In the genomic region with DNA sequence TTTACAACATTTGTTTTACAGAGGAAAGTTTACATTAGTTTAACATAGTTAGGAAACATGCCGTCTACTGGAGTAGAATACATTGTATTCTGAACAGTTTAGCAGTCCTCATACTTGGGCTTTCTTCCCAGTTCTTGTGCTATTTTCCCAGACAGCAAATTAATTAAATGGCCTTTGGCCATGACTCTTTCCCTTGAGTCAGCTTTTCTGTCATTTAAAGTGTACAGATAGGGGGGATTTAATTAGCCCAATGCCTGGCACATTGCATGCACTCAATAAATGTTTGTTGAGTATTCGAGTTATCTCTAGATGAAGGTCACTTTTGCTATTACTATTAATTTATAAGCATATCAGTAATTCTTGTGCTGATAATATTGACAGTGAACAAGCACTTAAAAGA, we compare ENCODE assay signal across 28 cellular contexts. TPM values are rescaled to one million over a fixed set of nuclear protein-coding genes. Genes with fewer than 3 reads are reported as not detected.
A peak's percentile ranks its signal among the peaks of the same experiment; 100 is the strongest.
DNase-seq lines count a peak whose midpoint lies in the region; ATAC-seq, FAIRE-seq and TF ChIP-seq lines count a peak whose summit lies in the region.
"Had no signal": no experiment of that assay in that cellular context is flagged by ENCODE, and none has a peak within 500 bp of the region (broad histone marks: within the 10 kb centered on the region; RNA-seq: fewer than 3 reads in every experiment).

No MANE protein-coding gene starts in this region.

- no peak for TF ChIP-seq POLR2A in HepG2 (IDR thresholded peaks at IDR 0.05; ENCODE audit: insufficient read depth in 1 of 2, low read depth in 2 of 2, low read length in 2 of 2)
- TF ChIP-seq POLR2A in right lobe of liver (IDR thresholded peaks at IDR 0.05), result no peak

- H3K36me3 Mint-ChIP-seq in stimulated activated effector memory CD8-positive, alpha-beta T cell treated with anti-CD3 and anti-CD28 coated beads, Interleukin-12 subunit alpha, Interleukin-12 subunit beta, amount 100 ng/mL, for 72 hours, result no peaks in the 10 kb centered on the region
- no peaks in the 10 kb centered on the region for H3K36me3 Mint-ChIP-seq in type B pancreatic cell

- no peak for ATAC-seq in HepG2
- ATAC-seq in right lobe of liver, result no peak
- ATAC-seq in stimulated activated effector memory CD8-positive, alpha-beta T cell treated with anti-CD3 and anti-CD28 coated beads, Interleukin-12 subunit alpha, Interleukin-12 subunit beta, amount 100 ng/mL, for 72 hours, result no peak
- no peak for ATAC-seq in GM18502 (IDR thresholded peaks at IDR 0.05; ENCODE audit: poor library complexity, unreplicated experiment)
- ATAC-seq: activated CD8-positive, alpha-beta T cell treated with anti-CD3 and anti-CD28 coated beads for 36 hours had no signal

- H3K36me3 ChIP-seq in HepG2 (replicated peaks in 1 of 2; ENCODE audit: control insufficient read depth in 1 of 2, insufficient read depth in 2 of 2, low read length in 2 of 2) (no peaks in the 10 kb centered on the region), right lobe of liver (no peaks in the 10 kb centered on the region)
- H3K36me3 ChIP-seq: upper lobe of left lung had no signal

- no TSS peak for BruUV-seq in HepG2 (replicated peaks; lab: Mats Ljungman, UMichigan)

- H3K27me3 ChIP-seq in HepG2 (ENCODE audit: control insufficient read depth in 1 of 2, insufficient read depth in 2 of 2, low read length in 2 of 2) (no peaks in the 10 kb centered on the region), right lobe of liver (no peaks in the 10 kb centered on the region)
- H3K27me3 ChIP-seq: upper lobe of left lung had no signal

- H2AFZ ChIP-seq in HepG2 (ENCODE audit: low read length), result no peak overlapping the region

- peaks cover 3% of the 10 kb centered on the region for H3K9me3 Mint-ChIP-seq in stimulated activated effector memory CD8-positive, alpha-beta T cell treated with anti-CD3 and anti-CD28 coated beads, Interleukin-12 subunit alpha, Interleukin-12 subunit beta, amount 100 ng/mL, for 72 hours
- H3K9me3 Mint-ChIP-seq in type B pancreatic cell, result no peaks in the 10 kb centered on the region
- H3K9me3 Mint-ChIP-seq: activated CD8-positive, alpha-beta T cell treated with anti-CD3 and anti-CD28 coated beads for 36 hours had no signal

- peak overlapping the region; percentile 64 for H3K4me3 Mint-ChIP-seq in stimulated activated effector memory CD8-positive, alpha-beta T cell treated with anti-CD3 and anti-CD28 coated beads, Interleukin-12 subunit alpha, Interleukin-12 subunit beta, amount 100 ng/mL, for 72 hours
- no peak overlapping the region for H3K4me3 Mint-ChIP-seq in type B pancreatic cell
- H3K4me3 Mint-ChIP-seq: activated B cell treated with CpG ODN at 0.5 μM for 24 hours; activated CD8-positive, alpha-beta T cell treated with anti-CD3 and anti-CD28 coated beads for 36 hours had no signal

- H3K27me3 Mint-ChIP-seq in type B pancreatic cell, result no peaks in the 10 kb centered on the region
- H3K27me3 Mint-ChIP-seq: activated B cell treated with CpG ODN at 0.5 μM for 24 hours; activated CD8-positive, alpha-beta T cell treated with anti-CD3 and anti-CD28 coated beads for 36 hours; CD8-positive, alpha-beta memory T cell had no signal

- H3K27ac Mint-ChIP-seq in stimulated activated effector memory CD8-positive, alpha-beta T cell treated with anti-CD3 and anti-CD28 coated beads, Interleukin-12 subunit alpha, Interleukin-12 subunit beta, amount 100 ng/mL, for 72 hours, result no peak overlapping the region
- no peak overlapping the region for H3K27ac Mint-ChIP-seq in type B pancreatic cell
- H3K27ac Mint-ChIP-seq: activated B cell treated with CpG ODN at 0.5 μM for 24 hours; activated CD8-positive, alpha-beta T cell treated with anti-CD3 and anti-CD28 coated beads for 36 hours had no signal

- in situ Hi-C loops in HepG2 (cut with HindIII; ENCODE audit: extremely low pct_ligation_motif_present, low pct_unique_long_range_greater_than_20kb), result no loop called here

- H3K4me3 ChIP-seq in HepG2 (replicated peaks in 1 of 3; ENCODE audit: insufficient read depth in 1 of 3, low read depth in 2 of 3, low read length in 3 of 3), result no peak overlapping the region
- H3K4me3 ChIP-seq in right lobe of liver, result no peak overlapping the region
- H3K4me3 ChIP-seq: GM12878, upper lobe of left lung had no signal

- TF ChIP-seq CTCF in HepG2 (CRISPR knock-in tag; IDR thresholded peaks at IDR 0.05) (no peak), right lobe of liver (IDR thresholded peaks at IDR 0.05) (no peak), type B pancreatic cell (conservative IDR thresholded peaks at IDR 0.05) (no peak)

- no peak overlapping the region for H3K9ac ChIP-seq in HepG2 (ENCODE audit: insufficient read depth, low read depth, low read length)

- CTCF ChIA-PET in HepG2 (lab: Yijun Ruan, JAX; ENCODE audit: low intra/inter-chr PET ratio, low total read pairs), result no interaction called here

- intact Hi-C loops in HepG2 (cut with micrococcal nuclease; ENCODE audit: unreplicated experiment) (no loop called here), right lobe of liver (cut with DNase I) (no loop called here)

- peaks cover 13% of the 10 kb centered on the region for H3K4me1 Mint-ChIP-seq in stimulated activated effector memory CD8-positive, alpha-beta T cell treated with anti-CD3 and anti-CD28 coated beads, Interleukin-12 subunit alpha, Interleukin-12 subunit beta, amount 100 ng/mL, for 72 hours
- no peaks in the 10 kb centered on the region for H3K4me1 Mint-ChIP-seq in type B pancreatic cell (ENCODE audit: unreplicated experiment)

- FAIRE-seq in HepG2 (lab: Jason Lieb, UNC), result peak; percentile 18
- FAIRE-seq: GM12878, GM19239, keratinocyte had no signal

- H3K27ac ChIP-seq in HepG2 (ENCODE audit: extremely low read length, insufficient read depth, low read length) (no peak overlapping the region), right lobe of liver (no peak overlapping the region)
- H3K27ac ChIP-seq: 22Rv1, upper lobe of left lung had no signal

- no peak for TF ChIP-seq RAD21 in HepG2 (CRISPR knock-in tag; IDR thresholded peaks at IDR 0.05)

- no peak overlapping the region for H3K4me2 ChIP-seq in HepG2 (ENCODE audit: low read depth, low read length)

- no peaks in the 10 kb centered on the region for H4K20me1 ChIP-seq in HepG2 (ENCODE audit: insufficient read depth, low read length)

- no peak for DNase-seq in HepG2 (ENCODE audit: low spot score)
- no peak for DNase-seq in right lobe of liver
- peak; percentile 68 for DNase-seq in astrocyte of the hippocampus (ENCODE audit: low read depth, low spot score)
- DNase-seq in left kidney (ENCODE audit: low read depth, low spot score), result peak; percentile 7
- no peak for DNase-seq in stimulated activated effector memory CD8-positive, alpha-beta T cell treated with anti-CD3 and anti-CD28 coated beads, Interleukin-12 subunit alpha, Interleukin-12 subunit beta, amount 100 ng/mL, for 72 hours (ENCODE audit: low spot score in 2 of 2)
- DNase-seq in NCI-H1436 (lab: John Stamatoyannopoulos, UW), result no peak
- DNase-seq in type B pancreatic cell (ENCODE audit: extremely low spot score, unreplicated experiment), result no peak
- DNase-seq: activated B cell treated with CpG ODN at 0.5 μM for 24 hours; activated CD8-positive, alpha-beta T cell treated with anti-CD3 and anti-CD28 coated beads for 36 hours; AML-193; amniotic stem cell; CD8-positive, alpha-beta memory T cell; cerebellar nuclear complex; effector CD4-positive, alpha-beta T cell; Kasumi-1; NCI-H1105; NCI-H2081 treated with DMSO at 0.1 percent for 48 hours; occipital lobe; T-helper 9 cell; upper lobe of left lung had no signal

- no peaks in the 10 kb centered on the region for H3K79me2 ChIP-seq in HepG2 (ENCODE audit: insufficient read depth, low read length)

- POLR2A ChIA-PET in HepG2 (lab: Yijun Ruan, JAX), result no interaction called here

- no peaks in the 10 kb centered on the region for H3K4me1 ChIP-seq in HepG2 (ENCODE audit: insufficient read depth, low read length)
- no peaks in the 10 kb centered on the region for H3K4me1 ChIP-seq in right lobe of liver
- H3K4me1 ChIP-seq: upper lobe of left lung had no signal

- H3K9me3 ChIP-seq in HepG2 (ENCODE audit: low read length) (no peaks in the 10 kb centered on the region), right lobe of liver (no peaks in the 10 kb centered on the region)
- H3K9me3 ChIP-seq: upper lobe of left lung had no signal

- TF ChIP-seq EP300 in HepG2 (IDR thresholded peaks at IDR 0.05; ENCODE audit: low read depth in 2 of 2, low read length in 2 of 2), result no peak
- TF ChIP-seq EP300 in HepG2 (CRISPR knock-in tag; IDR thresholded peaks at IDR 0.05; ENCODE audit: borderline replicate concordance), result no peak

- 0% methylated on average over 2 of the region's 2 CpGs for WGBS in HepG2 (ENCODE audit: low lambda C conversion rate)
- 24% methylated on average over 2 of the region's 2 CpGs for WGBS in right lobe of liver (ENCODE audit: insufficient coverage, low coverage, low lambda C conversion rate, missing lambda C conversion rate)

TF ChIP-seq in HepG2, 621 proteins besides CTCF, POLR2A, EP300 and RAD21 (continues in another document):
- no peak for TF ChIP-seq SMYD3 (CRISPR knock-in tag; IDR thresholded peaks at IDR 0.05)

RNA-seq across cellular contexts. Expression of a gene that starts 1.6 kb away (rescaled TPM):
- total RNA-seq in HepG2 (2016; rRNA removed; fragmentation: Illumina TruSeq; extraction: Trizol) (not detected in 2 replicates), right lobe of liver (not detected), type B pancreatic cell (ENCODE audit: low replicate concordance) (not detected in 2 replicates)
- total RNA-seq in HepG2 (2016; cell fraction: cytosol; rRNA removed; fragmentation: Illumina TruSeq; extraction: Trizol; ENCODE audit: low read depth), result not detected in 2 replicates
- total RNA-seq in HepG2 (2016; cell fraction: insoluble cytoplasmic fraction; rRNA removed; fragmentation: Illumina TruSeq; extraction: Trizol), result not detected in 2 replicates
- total RNA-seq in HepG2 (2016; cell fraction: membrane; rRNA removed; fragmentation: Illumina TruSeq; extraction: Trizol), result not detected in 2 replicates
- total RNA-seq in HepG2 (2016; cell fraction: nucleus; rRNA removed; fragmentation: Illumina TruSeq; extraction: Trizol), result not detected in 2 replicates
- not detected in 2 replicates for polyA plus RNA-seq in HepG2 (2011; rRNA removed)
- polyA plus RNA-seq in HepG2 (2011; cell fraction: cytosol; rRNA removed), result not detected in 2 replicates
- polyA plus RNA-seq in HepG2 (2011; cell fraction: nucleus; rRNA removed), result not detected in 2 replicates
- not detected in 2 replicates for polyA plus RNA-seq in HepG2 (2012)
- polyA plus RNA-seq in HepG2 (2016; cell fraction: cytosol; fragmentation: Illumina TruSeq; extraction: Trizol; ENCODE audit: low read depth), result not detected in 2 replicates
- polyA plus RNA-seq in HepG2 (2016; cell fraction: insoluble cytoplasmic fraction; fragmentation: Illumina TruSeq; extraction: Trizol; ENCODE audit: low read depth), result not detected in 2 replicates
- polyA plus RNA-seq in HepG2 (2016; cell fraction: membrane; fragmentation: Illumina TruSeq; extraction: Trizol; ENCODE audit: low read depth), result not detected in 2 replicates
- polyA plus RNA-seq in HepG2 (2016; cell fraction: nucleus; fragmentation: Illumina TruSeq; extraction: Trizol; ENCODE audit: insufficient read depth, low read depth), result not detected in 2 replicates
- not detected in 2 replicates for polyA minus RNA-seq in HepG2 (2011; rRNA and poly(A)+ RNA removed; ENCODE audit: low replicate concordance)
- not detected in 2 replicates for polyA minus RNA-seq in HepG2 (2011; cell fraction: cytosol; rRNA and poly(A)+ RNA removed)
- polyA minus RNA-seq in HepG2 (2011; cell fraction: nucleus; rRNA and poly(A)+ RNA removed), result not detected in 2 replicates
- total RNA-seq: activated B cell treated with CpG ODN at 0.5 μM for 24 hours, epithelial cell of proximal tubule, GM12878, NCI-H460, SK-MEL-5, upper lobe of left lung had no signal

Comparison
In these comparisons a context has a peak if more than half of its experiments do, and no peak if none do; other contexts are left out.
1. DNase-seq: peak in astrocyte of the hippocampus (single experiment) and left kidney (single experiment); none in HepG2 (single experiment), right lobe of liver (0 of 3), stimulated activated effector memory CD8-positive, alpha-beta T cell treated with anti-CD3 and anti-CD28 coated beads, Interleukin-12 subunit alpha, Interleukin-12 subunit beta, amount 100 ng/mL, for 72 hours (0 of 2), NCI-H1436 (single experiment) and type B pancreatic cell (single experiment).